23 cellular contexts compared by ENCODE assay signal in the genomic region with DNA sequence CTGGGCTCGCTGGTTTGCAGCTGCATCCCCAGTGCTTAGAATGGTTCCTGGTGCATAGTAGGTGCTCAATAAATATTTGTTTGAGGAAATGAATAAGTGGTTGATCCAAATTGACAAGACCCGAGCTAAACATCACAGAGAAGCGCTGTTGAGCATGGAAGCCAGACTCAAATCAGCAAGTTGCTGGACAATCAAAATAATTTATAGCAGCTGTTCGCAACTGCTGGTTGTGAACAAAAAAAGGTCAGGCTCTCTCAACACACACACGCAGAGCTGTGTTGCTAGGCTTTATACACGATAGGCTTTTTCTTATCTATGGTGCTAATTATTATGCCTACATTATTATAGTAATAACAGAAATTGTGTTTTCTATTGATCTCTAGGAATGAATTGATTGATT.
"Had no signal": no experiment of that assay in that cellular context is flagged by ENCODE, and none has a peak within 500 bp of the region (broad histone marks: within the 10 kb centered on the region; RNA-seq: fewer than 3 reads in every experiment).

No MANE protein-coding gene starts in this region.

- H3K4me1 ChIP-seq: colonic mucosa, esophagus muscularis mucosa, gastrocnemius medialis, left lung, lower lobe of right lung had no signal

- DNase-seq: colonic mucosa; cortex of kidney; effector CD8-positive, alpha-beta T cell; effector memory CD8-positive, alpha-beta T cell; foreskin fibroblast; foreskin melanocyte; gastrocnemius medialis; glutamatergic neuron; head of caudate nucleus; heart right ventricle; hippocampal formation; kidney; kidney glomerular epithelial cell; left colon; left lung; left ventricle myocardium superior; lower lobe of right lung; mesenchymal stem cell; mucosa of descending colon; naive B cell had no signal

- ATAC-seq: effector memory CD8-positive, alpha-beta T cell; gastrocnemius medialis; heart right ventricle; left colon; left lung; left ventricle myocardium superior; lower lobe of right lung; mucosa of descending colon had no signal

- H3K9me3 Mint-ChIP-seq: mesothelial cell of epicardium had no signal

- H3K36me3 ChIP-seq: colonic mucosa, esophagus muscularis mucosa, gastrocnemius medialis, heart right ventricle, left lung, lower lobe of right lung had no signal

- H3K27ac Mint-ChIP-seq: dendritic cell treated with granulocyte-macrophage colony-stimulating factor and Interleukin-4, amounts not matched to agents 40 ng/mL and 50 ng/mL, for 4 days; effector memory CD8-positive, alpha-beta T cell; mesothelial cell of epicardium; naive B cell had no signal

- H3K4me3 ChIP-seq: colonic mucosa, esophagus muscularis mucosa, gastrocnemius medialis, heart right ventricle, left lung, lower lobe of right lung, mucosa of descending colon had no signal

- H3K4me1 Mint-ChIP-seq: naive B cell had no signal

- H3K9me3 ChIP-seq: colonic mucosa, esophagus muscularis mucosa, gastrocnemius medialis, heart right ventricle, left lung, lower lobe of right lung, mucosa of descending colon had no signal

- H3K4me3 Mint-ChIP-seq: dendritic cell treated with granulocyte-macrophage colony-stimulating factor and Interleukin-4, amounts not matched to agents 40 ng/mL and 50 ng/mL, for 4 days; effector memory CD8-positive, alpha-beta T cell; mesothelial cell of epicardium; naive B cell had no signal

- H3K27ac ChIP-seq: colonic mucosa, esophagus muscularis mucosa, gastrocnemius medialis, heart right ventricle, left lung, lower lobe of right lung had no signal

- H3K27me3 ChIP-seq: colonic mucosa had no signal

- H3K27me3 Mint-ChIP-seq: dendritic cell treated with granulocyte-macrophage colony-stimulating factor and Interleukin-4, amounts not matched to agents 40 ng/mL and 50 ng/mL, for 4 days had no signal

- H3K36me3 Mint-ChIP-seq: mesothelial cell of epicardium, naive B cell had no signal
